ENCODE assay signal across 2 cellular contexts in genomic region chr19:37989855-37990254, GRCh38.
A peak's percentile ranks its signal among the peaks of the same experiment; 100 is the strongest.
TF ChIP-seq lines count a peak whose summit lies in the region.

No MANE protein-coding gene starts in this region.

TF ChIP-seq in HCT116, 20 proteins besides CTCF, POLR2A, EP300 and RAD21 (continued from another document):
- TF ChIP-seq, protein P1, sequence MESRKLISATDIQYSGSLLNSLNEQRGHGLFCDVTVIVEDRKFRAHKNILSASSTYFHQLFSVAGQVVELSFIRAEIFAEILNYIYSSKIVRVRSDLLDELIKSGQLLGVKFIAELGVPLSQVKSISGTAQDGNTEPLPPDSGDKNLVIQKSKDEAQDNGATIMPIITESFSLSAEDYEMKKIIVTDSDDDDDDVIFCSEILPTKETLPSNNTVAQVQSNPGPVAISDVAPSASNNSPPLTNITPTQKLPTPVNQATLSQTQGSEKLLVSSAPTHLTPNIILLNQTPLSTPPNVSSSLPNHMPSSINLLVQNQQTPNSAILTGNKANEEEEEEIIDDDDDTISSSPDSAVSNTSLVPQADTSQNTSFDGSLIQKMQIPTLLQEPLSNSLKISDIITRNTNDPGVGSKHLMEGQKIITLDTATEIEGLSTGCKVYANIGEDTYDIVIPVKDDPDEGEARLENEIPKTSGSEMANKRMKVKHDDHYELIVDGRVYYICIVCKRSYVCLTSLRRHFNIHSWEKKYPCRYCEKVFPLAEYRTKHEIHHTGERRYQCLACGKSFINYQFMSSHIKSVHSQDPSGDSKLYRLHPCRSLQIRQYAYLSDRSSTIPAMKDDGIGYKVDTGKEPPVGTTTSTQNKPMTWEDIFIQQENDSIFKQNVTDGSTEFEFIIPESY (IDR thresholded peaks at IDR 0.05; ENCODE audit: extremely low read depth, insufficient replicate concordance, low read length): no peak
- TF ChIP-seq FOSL1 (IDR thresholded peaks at IDR 0.05; ENCODE audit: low read depth): no peak

TF ChIP-seq in WTC11, 78 proteins besides CTCF, POLR2A, EP300 and RAD21 (continues in another document):
- TF ChIP-seq PRDM15 (CRISPR knock-in tag; IDR thresholded peaks at IDR 0.05): no peak
- TF ChIP-seq SMAD4 (CRISPR knock-in tag; IDR thresholded peaks at IDR 0.05): no peak
- TF ChIP-seq ELF4 (CRISPR knock-in tag; IDR thresholded peaks at IDR 0.05; ENCODE audit: low read depth): no peak
- TF ChIP-seq NR3C1 (CRISPR knock-in tag; conservative IDR thresholded peaks at IDR 0.05; ENCODE audit: low read depth): no peak
- no peak for TF ChIP-seq ARID4B (CRISPR knock-in tag; IDR thresholded peaks at IDR 0.05; ENCODE audit: borderline replicate concordance)
- TF ChIP-seq ZNF532 (CRISPR knock-in tag; IDR thresholded peaks at IDR 0.05; ENCODE audit: borderline replicate concordance): no peak
- TF ChIP-seq, protein P2, sequence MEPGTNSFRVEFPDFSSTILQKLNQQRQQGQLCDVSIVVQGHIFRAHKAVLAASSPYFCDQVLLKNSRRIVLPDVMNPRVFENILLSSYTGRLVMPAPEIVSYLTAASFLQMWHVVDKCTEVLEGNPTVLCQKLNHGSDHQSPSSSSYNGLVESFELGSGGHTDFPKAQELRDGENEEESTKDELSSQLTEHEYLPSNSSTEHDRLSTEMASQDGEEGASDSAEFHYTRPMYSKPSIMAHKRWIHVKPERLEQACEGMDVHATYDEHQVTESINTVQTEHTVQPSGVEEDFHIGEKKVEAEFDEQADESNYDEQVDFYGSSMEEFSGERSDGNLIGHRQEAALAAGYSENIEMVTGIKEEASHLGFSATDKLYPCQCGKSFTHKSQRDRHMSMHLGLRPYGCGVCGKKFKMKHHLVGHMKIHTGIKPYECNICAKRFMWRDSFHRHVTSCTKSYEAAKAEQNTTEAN (CRISPR knock-in tag; IDR thresholded peaks at IDR 0.05): no peak
- TF ChIP-seq ZNF281 (CRISPR knock-in tag; IDR thresholded peaks at IDR 0.05): peak; percentile 95
- TF ChIP-seq ZNF425 (CRISPR knock-in tag; conservative IDR thresholded peaks at IDR 0.05): no peak
- TF ChIP-seq, protein P3, sequence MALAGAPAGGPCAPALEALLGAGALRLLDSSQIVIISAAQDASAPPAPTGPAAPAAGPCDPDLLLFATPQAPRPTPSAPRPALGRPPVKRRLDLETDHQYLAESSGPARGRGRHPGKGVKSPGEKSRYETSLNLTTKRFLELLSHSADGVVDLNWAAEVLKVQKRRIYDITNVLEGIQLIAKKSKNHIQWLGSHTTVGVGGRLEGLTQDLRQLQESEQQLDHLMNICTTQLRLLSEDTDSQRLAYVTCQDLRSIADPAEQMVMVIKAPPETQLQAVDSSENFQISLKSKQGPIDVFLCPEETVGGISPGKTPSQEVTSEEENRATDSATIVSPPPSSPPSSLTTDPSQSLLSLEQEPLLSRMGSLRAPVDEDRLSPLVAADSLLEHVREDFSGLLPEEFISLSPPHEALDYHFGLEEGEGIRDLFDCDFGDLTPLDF (CRISPR knock-in tag; IDR thresholded peaks at IDR 0.05): no peak
- no peak for TF ChIP-seq ATF2 (CRISPR knock-in tag; IDR thresholded peaks at IDR 0.05; ENCODE audit: borderline replicate concordance, low read depth)
- TF ChIP-seq ZNF423 (CRISPR knock-in tag; IDR thresholded peaks at IDR 0.05): peak; percentile 100
- no peak for TF ChIP-seq CREM (CRISPR knock-in tag; IDR thresholded peaks at IDR 0.05)
- no peak for TF ChIP-seq ZNF416 (CRISPR knock-in tag; IDR thresholded peaks at IDR 0.05)
- TF ChIP-seq PRRX2 (CRISPR knock-in tag; IDR thresholded peaks at IDR 0.05): no peak
- TF ChIP-seq ATF3 (CRISPR knock-in tag; conservative IDR thresholded peaks at IDR 0.05): no peak
- TF ChIP-seq FOXK1 (CRISPR knock-in tag; IDR thresholded peaks at IDR 0.05): peak; percentile 73; the same call in 1 of the 2 replicates
- no peak for TF ChIP-seq SMAD3 (CRISPR knock-in tag; IDR thresholded peaks at IDR 0.05; ENCODE audit: borderline replicate concordance)
- no peak for TF ChIP-seq JAZF1 (CRISPR knock-in tag; IDR thresholded peaks at IDR 0.05)
- peak; percentile 53 for TF ChIP-seq USF2 (CRISPR knock-in tag; IDR thresholded peaks at IDR 0.05)
